ENCODE assay signal across 19 cellular contexts in genomic region chr1:212089560-212090163, GRCh38. TPM values are rescaled to one million over a fixed set of nuclear protein-coding genes. Genes with fewer than 3 reads are reported as not detected.
A peak's percentile ranks its signal among the peaks of the same experiment; 100 is the strongest.
DNase-seq lines count a peak whose midpoint lies in the region; ATAC-seq and TF ChIP-seq lines count a peak whose summit lies in the region.
"Had no signal": no experiment of that assay in that cellular context is flagged by ENCODE, and none has a peak within 500 bp of the region (broad histone marks: within the 10 kb centered on the region; RNA-seq: fewer than 3 reads in every experiment).

No MANE protein-coding gene starts in this region.

- no peaks in the 10 kb centered on the region for H3K27me3 ChIP-seq in spleen (replicated peaks in 1 of 7)
- H3K27me3 ChIP-seq: MG63, neural progenitor cell had no signal

- H3K27me3 Mint-ChIP-seq in activated CD8-positive, alpha-beta T cell treated with anti-CD3 and anti-CD28 coated beads, Interleukin-2, amount 10 ng/mL, durations not matched to agents 7 days and 5 days (ENCODE audit: low read depth) = no peaks in the 10 kb centered on the region
- H3K27me3 Mint-ChIP-seq in activated CD8-positive, alpha-beta T cell treated with anti-CD3 and anti-CD28 coated beads for 36 hours = no peaks in the 10 kb centered on the region
- H3K27me3 Mint-ChIP-seq in activated naive CD8-positive, alpha-beta T cell treated with anti-CD3 and anti-CD28 coated beads, Interleukin-2, amount 10 ng/mL, durations not matched to agents 7 days and 5 days = no peaks in the 10 kb centered on the region
- H3K27me3 Mint-ChIP-seq: CD4-positive, alpha-beta memory T cell had no signal

- no peaks in the 10 kb centered on the region for H3K36me3 ChIP-seq in spleen

- H3K36me3 Mint-ChIP-seq in activated CD8-positive, alpha-beta T cell treated with anti-CD3 and anti-CD28 coated beads, Interleukin-2, amount 10 ng/mL, durations not matched to agents 7 days and 5 days (ENCODE audit: low read depth) = peaks cover 83% of the 10 kb centered on the region
- peaks cover 83% of the 10 kb centered on the region for H3K36me3 Mint-ChIP-seq in activated CD8-positive, alpha-beta T cell treated with anti-CD3 and anti-CD28 coated beads for 36 hours (ENCODE audit: low read depth)
- peaks cover 74% of the 10 kb centered on the region for H3K36me3 Mint-ChIP-seq in activated naive CD8-positive, alpha-beta T cell treated with anti-CD3 and anti-CD28 coated beads, Interleukin-2, amount 10 ng/mL, durations not matched to agents 7 days and 5 days
- H3K36me3 Mint-ChIP-seq: CD4-positive, alpha-beta memory T cell had no signal

- no peak for TF ChIP-seq POLR2A in spleen (IDR thresholded peaks at IDR 0.05)

- 36 to 55% (median 43%) methylated on average over 3 of the region's 3 CpGs for WGBS in spleen, 5 donors

- H3K4me3 ChIP-seq in LNCaP clone FGC (ENCODE audit: low read depth, low read length) (no peak overlapping the region), spleen (no peak overlapping the region)
- H3K4me3 ChIP-seq: MG63, neural progenitor cell had no signal

- no peaks in the 10 kb centered on the region for H3K9me3 Mint-ChIP-seq in activated CD8-positive, alpha-beta T cell treated with anti-CD3 and anti-CD28 coated beads, Interleukin-2, amount 10 ng/mL, durations not matched to agents 7 days and 5 days (ENCODE audit: insufficient read depth)
- H3K9me3 Mint-ChIP-seq in activated CD8-positive, alpha-beta T cell treated with anti-CD3 and anti-CD28 coated beads for 36 hours = no peaks in the 10 kb centered on the region
- peaks cover 2% of the 10 kb centered on the region for H3K9me3 Mint-ChIP-seq in activated naive CD8-positive, alpha-beta T cell treated with anti-CD3 and anti-CD28 coated beads, Interleukin-2, amount 10 ng/mL, durations not matched to agents 7 days and 5 days

- H3K27ac ChIP-seq in spleen = peak overlapping the region in 6 of 8 donors; percentile 9 to 68 (median 34)
- H3K27ac ChIP-seq: neural progenitor cell, WERI-Rb-1 had no signal

- CTCF ChIA-PET in activated CD8-positive, alpha-beta T cell treated with anti-CD3 and anti-CD28 coated beads, Interleukin-2, amount 10 ng/mL, durations not matched to agents 7 days and 5 days (lab: Charles Lee) = interaction anchor here (1.2 to 3.7 kb wide), 4 partner anchors 54 to 409 kb away, joined by 3 to 15 read pairs (median 5); partner anchors contain the start of genes DTL and INTS7
- CTCF ChIA-PET in activated CD8-positive, alpha-beta T cell treated with anti-CD3 and anti-CD28 coated beads for 36 hours (lab: Charles Lee) = interaction anchor here (1.2 to 2.7 kb wide), 5 partner anchors 12 to 368 kb away, joined by 3 to 9 read pairs (median 4); no protein-coding TSS in a partner anchor

- H3K4me1 Mint-ChIP-seq in activated CD8-positive, alpha-beta T cell treated with anti-CD3 and anti-CD28 coated beads, Interleukin-2, amount 10 ng/mL, durations not matched to agents 7 days and 5 days (ENCODE audit: low read depth) = peaks cover 30% of the 10 kb centered on the region
- H3K4me1 Mint-ChIP-seq in activated CD8-positive, alpha-beta T cell treated with anti-CD3 and anti-CD28 coated beads for 36 hours (ENCODE audit: low read depth) = peaks cover 11% of the 10 kb centered on the region
- H3K4me1 Mint-ChIP-seq in activated naive CD8-positive, alpha-beta T cell treated with anti-CD3 and anti-CD28 coated beads, Interleukin-2, amount 10 ng/mL, durations not matched to agents 7 days and 5 days = peaks cover 22% of the 10 kb centered on the region
- H3K4me1 Mint-ChIP-seq: neural progenitor cell had no signal

- peaks cover 10 to 37% (median 25%) of the 10 kb centered on the region in 6 donors for H3K4me1 ChIP-seq in spleen
- H3K4me1 ChIP-seq: neural progenitor cell had no signal

- no peak for ATAC-seq in activated CD8-positive, alpha-beta T cell treated with anti-CD3 and anti-CD28 coated beads, Interleukin-2, amount 10 ng/mL, durations not matched to agents 7 days and 5 days
- ATAC-seq in activated CD8-positive, alpha-beta T cell treated with anti-CD3 and anti-CD28 coated beads for 36 hours = no peak
- no peak for ATAC-seq in activated naive CD8-positive, alpha-beta T cell treated with anti-CD3 and anti-CD28 coated beads, Interleukin-2, amount 10 ng/mL, durations not matched to agents 7 days and 5 days (ENCODE audit: low read depth)
- ATAC-seq in HG03565 (IDR thresholded peaks at IDR 0.05; ENCODE audit: unreplicated experiment) = no peak
- ATAC-seq: HepG2; stimulated activated naive CD8-positive, alpha-beta T cell treated with anti-CD3 and anti-CD28 coated beads, Interleukin-15, Interleukin-2, amounts not matched to agents 100 U/mL and 50 U/mL, for 24 hours had no signal

- POLR2A ChIA-PET in activated CD8-positive, alpha-beta T cell treated with anti-CD3 and anti-CD28 coated beads, Interleukin-2, amount 10 ng/mL, durations not matched to agents 7 days and 5 days (lab: Charles Lee) = interaction anchor here (0.6 to 2.3 kb wide), 2 partner anchors 54 to 195 kb away, joined by 3 to 6 read pairs; partner anchors contain the start of genes DTL and INTS7
- POLR2A ChIA-PET in activated CD8-positive, alpha-beta T cell treated with anti-CD3 and anti-CD28 coated beads for 36 hours (lab: Charles Lee) = interaction anchor here (0.6 to 1.6 kb wide), 3 partner anchors 37 to 200 kb away, joined by 3 to 4 read pairs (median 3); no protein-coding TSS in a partner anchor
- POLR2A ChIA-PET in activated naive CD8-positive, alpha-beta T cell treated with anti-CD3 and anti-CD28 coated beads, Interleukin-2, amount 10 ng/mL, durations not matched to agents 7 days and 5 days (lab: Charles Lee) = interaction anchor here (1.2 kb wide), 1 partner anchor 196 kb away, joined by 3 read pairs; the partner anchor contains the start of gene PPP2R5A

- H3K27ac Mint-ChIP-seq in activated CD8-positive, alpha-beta T cell treated with anti-CD3 and anti-CD28 coated beads, Interleukin-2, amount 10 ng/mL, durations not matched to agents 7 days and 5 days = peak overlapping the region; percentile 12
- H3K27ac Mint-ChIP-seq in activated CD8-positive, alpha-beta T cell treated with anti-CD3 and anti-CD28 coated beads for 36 hours = no peak overlapping the region
- peak overlapping the region; percentile 62 for H3K27ac Mint-ChIP-seq in activated naive CD8-positive, alpha-beta T cell treated with anti-CD3 and anti-CD28 coated beads, Interleukin-2, amount 10 ng/mL, durations not matched to agents 7 days and 5 days
- H3K27ac Mint-ChIP-seq: neural progenitor cell had no signal

- H3K4me3 Mint-ChIP-seq in activated CD8-positive, alpha-beta T cell treated with anti-CD3 and anti-CD28 coated beads, Interleukin-2, amount 10 ng/mL, durations not matched to agents 7 days and 5 days = no peak overlapping the region
- no peak overlapping the region for H3K4me3 Mint-ChIP-seq in activated CD8-positive, alpha-beta T cell treated with anti-CD3 and anti-CD28 coated beads for 36 hours
- no peak overlapping the region for H3K4me3 Mint-ChIP-seq in activated naive CD8-positive, alpha-beta T cell treated with anti-CD3 and anti-CD28 coated beads, Interleukin-2, amount 10 ng/mL, durations not matched to agents 7 days and 5 days
- H3K4me3 Mint-ChIP-seq: neural progenitor cell had no signal

- intact Hi-C loops in activated CD8-positive, alpha-beta T cell treated with anti-CD3 and anti-CD28 coated beads for 36 hours (cut with micrococcal nuclease) = no loop called here
- intact Hi-C loops in spleen (cut with DNase I; ENCODE audit: low total_unique reads) = no loop called here

- TF ChIP-seq CTCF in activated CD8-positive, alpha-beta T cell treated with anti-CD3 and anti-CD28 coated beads for 36 hours (IDR thresholded peaks at IDR 0.05) = no peak
- no peak for TF ChIP-seq CTCF in LNCaP clone FGC (IDR thresholded peaks at IDR 0.05; ENCODE audit: control insufficient read depth, extremely low read depth, insufficient read depth)
- TF ChIP-seq CTCF in spleen (IDR thresholded peaks at IDR 0.05 in 8 of 11, conservative IDR thresholded peaks at IDR 0.05 in 3 of 11) = no peak

- DNase-seq in activated CD8-positive, alpha-beta T cell treated with anti-CD3 and anti-CD28 coated beads, Interleukin-2, amount 10 ng/mL, durations not matched to agents 7 days and 5 days = no peak
- no peak for DNase-seq in activated CD8-positive, alpha-beta T cell treated with anti-CD3 and anti-CD28 coated beads for 36 hours
- DNase-seq in LNCaP clone FGC (ENCODE audit: low read depth) = peak; percentile 22
- DNase-seq in activated naive CD8-positive, alpha-beta T cell treated with anti-CD3 and anti-CD28 coated beads, Interleukin-2, amount 10 ng/mL, durations not matched to agents 7 days and 5 days = no peak
- no peak for DNase-seq in spleen
- no peak for DNase-seq in NCI-H1105 (lab: John Stamatoyannopoulos, UW)
- DNase-seq in cortex of kidney (lab: John Stamatoyannopoulos, UW) = no peak
- DNase-seq: activated gamma-delta T cell treated with Interleukin-2 at 50 U/mL for 16 hours; CD4-positive, alpha-beta memory T cell; hippocampal formation; kidney glomerular epithelial cell; MG63; NCI-H2107; NCI-H526 treated with DMSO at 0.1 percent for 48 hours; stimulated activated naive CD8-positive, alpha-beta T cell treated with anti-CD3 and anti-CD28 coated beads, Interleukin-15, Interleukin-2, amounts not matched to agents 100 U/mL and 50 U/mL, for 24 hours; WERI-Rb-1 had no signal

- peaks cover 0 to 8% (median 0%) of the 10 kb centered on the region in 8 donors for H3K9me3 ChIP-seq in spleen
- H3K9me3 ChIP-seq: MG63 had no signal

RNA-seq across cellular contexts. Expression of gene DTL, which starts 54.1 kb away (rescaled TPM):
- total RNA-seq in activated CD8-positive, alpha-beta T cell treated with anti-CD3 and anti-CD28 coated beads, Interleukin-2, amount 10 ng/mL, durations not matched to agents 7 days and 5 days = 10 to 100 TPM; 74.1 to 77.5 TPM
- 10 to 100 TPM; 92.0 to 95.9 TPM for total RNA-seq in activated CD8-positive, alpha-beta T cell treated with anti-CD3 and anti-CD28 coated beads for 36 hours
- total RNA-seq in activated naive CD8-positive, alpha-beta T cell treated with anti-CD3 and anti-CD28 coated beads, Interleukin-2, amount 10 ng/mL, durations not matched to agents 7 days and 5 days = 10 to 100 TPM; 49.7 to 54.7 TPM
- 10 to 100 TPM in 5 of 7 donors, 1 to 10 TPM in 2; 5.8 to 15.7 (median 12.5) TPM for total RNA-seq in spleen
- 1 to 10 TPM in 2 of 3 donors, under 1 TPM in 1; 0.76 to 3.6 (median 2.3) TPM for polyA plus RNA-seq in spleen

RNA-seq across cellular contexts. Expression of gene INTS7, which starts 54.3 kb away (rescaled TPM):
- 10 to 100 TPM; 31.8 to 32.1 TPM for total RNA-seq in activated CD8-positive, alpha-beta T cell treated with anti-CD3 and anti-CD28 coated beads, Interleukin-2, amount 10 ng/mL, durations not matched to agents 7 days and 5 days
- 10 to 100 TPM; 23.2 to 25.4 TPM for total RNA-seq in activated CD8-positive, alpha-beta T cell treated with anti-CD3 and anti-CD28 coated beads for 36 hours
- 10 to 100 TPM; 22.6 to 23.0 TPM for total RNA-seq in activated naive CD8-positive, alpha-beta T cell treated with anti-CD3 and anti-CD28 coated beads, Interleukin-2, amount 10 ng/mL, durations not matched to agents 7 days and 5 days
- total RNA-seq in spleen = 10 to 100 TPM; 11.1 to 16.5 (median 14.8) TPM
- 1 to 10 TPM; 5.4 to 6.3 (median 6.0) TPM for polyA plus RNA-seq in spleen
